In the genomic region with DNA sequence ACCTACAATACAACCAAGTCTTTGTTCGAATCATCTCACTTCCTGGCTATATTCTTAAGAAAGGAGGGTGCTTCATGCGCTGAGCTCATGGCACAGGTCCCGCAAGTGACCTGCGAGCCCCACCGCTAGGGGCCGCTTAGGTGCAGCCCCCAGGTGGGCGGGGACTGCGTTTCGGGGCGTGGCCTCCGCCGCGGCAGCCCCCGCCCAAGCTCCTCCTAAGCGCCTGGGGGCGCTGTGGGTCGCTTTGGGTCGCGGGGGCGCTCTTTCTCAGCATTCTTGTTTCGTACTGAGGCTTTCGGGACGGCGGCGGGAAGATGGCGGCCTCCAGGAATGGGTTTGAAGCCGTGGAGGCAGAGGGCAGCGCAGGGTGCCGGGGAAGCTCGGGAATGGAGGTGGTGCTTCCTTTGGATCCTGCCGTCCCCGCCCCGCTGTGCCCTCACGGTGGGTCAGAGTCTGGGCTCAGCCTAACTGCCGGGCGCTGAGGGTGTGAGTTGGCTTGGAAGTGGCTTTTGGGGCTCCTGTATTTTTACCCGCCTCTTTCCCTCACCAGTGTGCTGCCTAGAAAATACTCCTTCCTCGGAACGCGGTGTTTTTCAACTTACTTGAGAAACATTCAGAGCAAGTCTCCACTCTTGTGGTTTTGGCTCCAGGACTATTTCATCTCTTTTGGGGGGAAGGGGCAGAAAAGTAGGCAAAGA, we compare ENCODE assay signal across 8 cellular contexts. TPM values are rescaled to one million over a fixed set of nuclear protein-coding genes. Genes with fewer than 3 reads are reported as not detected.
DNase-seq lines count a peak whose midpoint lies in the region; ATAC-seq and TF ChIP-seq lines count a peak whose summit lies in the region.

A gene with protein sequence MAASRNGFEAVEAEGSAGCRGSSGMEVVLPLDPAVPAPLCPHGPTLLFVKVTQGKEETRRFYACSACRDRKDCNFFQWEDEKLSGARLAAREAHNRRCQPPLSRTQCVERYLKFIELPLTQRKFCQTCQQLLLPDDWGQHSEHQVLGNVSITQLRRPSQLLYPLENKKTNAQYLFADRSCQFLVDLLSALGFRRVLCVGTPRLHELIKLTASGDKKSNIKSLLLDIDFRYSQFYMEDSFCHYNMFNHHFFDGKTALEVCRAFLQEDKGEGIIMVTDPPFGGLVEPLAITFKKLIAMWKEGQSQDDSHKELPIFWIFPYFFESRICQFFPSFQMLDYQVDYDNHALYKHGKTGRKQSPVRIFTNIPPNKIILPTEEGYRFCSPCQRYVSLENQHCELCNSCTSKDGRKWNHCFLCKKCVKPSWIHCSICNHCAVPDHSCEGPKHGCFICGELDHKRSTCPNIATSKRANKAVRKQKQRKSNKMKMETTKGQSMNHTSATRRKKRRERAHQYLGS (plus strand): TSS at position 279 of the 698 bp plus-strand sequence. CDS start 36 bp downstream, at position 315.

- peaks cover 0 to 14% (median 3%) of the 10 kb centered on the region in 5 donors for H3K27me3 Mint-ChIP-seq in naive thymus-derived CD8-positive, alpha-beta T cell

- peaks cover 0 to 7% (median 2%) of the 10 kb centered on the region in 4 donors for H3K4me1 ChIP-seq in Peyer's patch

- H3K9me3 Mint-ChIP-seq in naive thymus-derived CD8-positive, alpha-beta T cell, result no peaks in the 10 kb centered on the region

- peak; percentile 79 to 99 (median 98) for TF ChIP-seq CTCF in Peyer's patch (IDR thresholded peaks at IDR 0.05)

- peaks cover 4 to 42% (median 25%) of the 10 kb centered on the region in 4 donors for H3K4me1 Mint-ChIP-seq in naive thymus-derived CD8-positive, alpha-beta T cell

- H3K9me3 ChIP-seq in KOPT-K1 (ENCODE audit: insufficient read depth, low read length, poor library complexity, severe bottlenecking) (no peaks in the 10 kb centered on the region), Peyer's patch (no peaks in the 10 kb centered on the region)

- H3K27ac ChIP-seq in KOPT-K1 (ENCODE audit: low read depth, low read length, poor library complexity, severe bottlenecking) (peak within 1 kb of the TSS; percentile 67), Peyer's patch (peak within 1 kb of the TSS; percentile 69 to 85 (median 80))

- H3K36me3 ChIP-seq in KOPT-K1 (ENCODE audit: insufficient read depth, low read length) (peaks cover 21% of the 10 kb centered on the region), Peyer's patch (peaks cover 0 to 7% (median 0%) of the 10 kb centered on the region in 3 donors)

- peaks cover 0 to 25% (median 5%) of the 10 kb centered on the region in 3 donors for H3K36me3 Mint-ChIP-seq in naive thymus-derived CD8-positive, alpha-beta T cell

- peak within 1 kb of the TSS; percentile 91 to 99 (median 97) for H3K27ac Mint-ChIP-seq in naive thymus-derived CD8-positive, alpha-beta T cell

- DNase-seq in Daoy (ENCODE audit: low read depth) (peak; percentile 87), Peyer's patch (peak; percentile 85 to 95 (median 95)), fibroblast of gingiva (ENCODE audit: low read depth) (peak; percentile 91)
- peak; percentile 92 to 93 for DNase-seq in activated T-cell treated with anti-CD3 and anti-CD28 coated beads, Interleukin-2, amount 50 U/mL, for 48 hours
- DNase-seq in naive thymus-derived CD8-positive, alpha-beta T cell, result peak; percentile 79 to 95 (median 92)
- peak; percentile 84 to 94 (median 88) for DNase-seq in stimulated activated naive CD4-positive, alpha-beta T cell (lab: John Stamatoyannopoulos, UW)

- peak within 1 kb of the TSS; percentile 96 to 100 (median 99) for H3K4me3 Mint-ChIP-seq in naive thymus-derived CD8-positive, alpha-beta T cell

- peak; percentile 77 for ATAC-seq in GM21786 (IDR thresholded peaks at IDR 0.05; ENCODE audit: unreplicated experiment)
- ATAC-seq in naive thymus-derived CD8-positive, alpha-beta T cell, result peak; percentile 95 to 96

- POLR2A ChIA-PET in naive thymus-derived CD8-positive, alpha-beta T cell (lab: Charles Lee), result interaction anchor here (0.7 to 2.1 kb wide), 12 partner anchors 13 to 1548 kb away, joined by 3 to 28 read pairs (median 6); a partner anchor contains a TSS

- H3K4me3 ChIP-seq in Peyer's patch, result peak within 1 kb of the TSS; percentile 60 to 78 (median 73)

- H3K27me3 ChIP-seq in Peyer's patch, result no peaks in the 10 kb centered on the region

- TF ChIP-seq POLR2A in Peyer's patch (IDR thresholded peaks at IDR 0.05), result peak; percentile 33 to 47

RNA-seq across cellular contexts. Expression of the gene that starts here (rescaled TPM):
- 16.9 and 20.0 TPM in 2 replicates for total RNA-seq in Daoy (2014; rRNA removed; shearing (Covaris generic))
- 10 to 100 TPM; 14.7 to 55.3 (median 19.8) TPM for total RNA-seq in Peyer's patch
- 10 to 100 TPM; 14.0 to 14.6 TPM for total RNA-seq in naive thymus-derived CD8-positive, alpha-beta T cell
- 10 to 100 TPM in 1 of 3 donors, 1 to 10 TPM in 2; 5.9 to 10.4 (median 6.3) TPM for polyA plus RNA-seq in naive thymus-derived CD8-positive, alpha-beta T cell

Comparison
In these comparisons a context has a peak if more than half of its experiments do, and no peak if none do; other contexts are left out.
1. Peak in every context shown above with its lines: DNase-seq, ATAC-seq, H3K4me3 ChIP-seq and H3K27ac ChIP-seq.